In genomic region chr7:22677680-22678079, GRCh38 we compare ENCODE assay signal across 13 cellular contexts. TPM values are rescaled to one million over a fixed set of nuclear protein-coding genes. Genes with fewer than 3 reads are reported as not detected.
DNase-seq lines count a peak whose midpoint lies in the region; ATAC-seq and TF ChIP-seq lines count a peak whose summit lies in the region.
"Had no signal": no experiment of that assay in that cellular context is flagged by ENCODE, and none has a peak within 500 bp of the region (broad histone marks: within the 10 kb centered on the region; RNA-seq: fewer than 3 reads in every experiment).

No MANE protein-coding gene starts in this region.

- peaks cover 9% of the 10 kb centered on the region for H3K9me3 Mint-ChIP-seq in activated naive CD4-positive, alpha-beta T cell treated with anti-CD3 and anti-CD28 coated beads, Interleukin-2, amount 50 U/mL, for 24 hours
- no peaks in the 10 kb centered on the region for H3K9me3 Mint-ChIP-seq in activated naive CD8-positive, alpha-beta T cell treated with anti-CD3 and anti-CD28 coated beads, Interleukin-2, amount 50 U/mL, for 24 hours

- H3K4me1 Mint-ChIP-seq in activated naive CD4-positive, alpha-beta T cell treated with anti-CD3 and anti-CD28 coated beads, Interleukin-2, amount 50 U/mL, for 24 hours: peaks cover 80% of the 10 kb centered on the region
- peaks cover 62% of the 10 kb centered on the region for H3K4me1 Mint-ChIP-seq in activated naive CD8-positive, alpha-beta T cell treated with anti-CD3 and anti-CD28 coated beads, Interleukin-2, amount 50 U/mL, for 24 hours

- peak overlapping the region; percentile 87 for H3K27ac Mint-ChIP-seq in activated naive CD4-positive, alpha-beta T cell treated with anti-CD3 and anti-CD28 coated beads, Interleukin-2, amount 50 U/mL, for 24 hours
- peak overlapping the region; percentile 44 for H3K27ac Mint-ChIP-seq in activated naive CD8-positive, alpha-beta T cell treated with anti-CD3 and anti-CD28 coated beads, Interleukin-2, amount 50 U/mL, for 24 hours

- DNase-seq in activated naive CD4-positive, alpha-beta T cell (lab: John Stamatoyannopoulos, UW): no peak
- DNase-seq in activated naive CD8-positive, alpha-beta T cell treated with anti-CD3 and anti-CD28 coated beads, Interleukin-2, amount 50 U/mL, for 24 hours: no peak
- no peak for DNase-seq in upper lobe of right lung
- no peak for DNase-seq in iPS-NIHi11 (ENCODE audit: low spot score)
- DNase-seq: BE2C, NCI-H2081, retina had no signal

- H3K4me2 ChIP-seq in OCI-LY3 (ENCODE audit: low read length): peak overlapping the region; percentile 81

- H3K27ac ChIP-seq in OCI-LY3 (ENCODE audit: low read length) (peak overlapping the region; percentile 96), upper lobe of right lung (no peak overlapping the region)
- H3K27ac ChIP-seq: epithelial cell of prostate, vagina had no signal

- no peaks in the 10 kb centered on the region for H3K27me3 ChIP-seq in OCI-LY3 (ENCODE audit: low read depth, low read length)
- H3K27me3 ChIP-seq in upper lobe of right lung: no peaks in the 10 kb centered on the region
- H3K27me3 ChIP-seq: vagina had no signal

- H3K4me3 ChIP-seq in OCI-LY3 (ENCODE audit: low read length): peak overlapping the region; percentile 54
- H3K4me3 ChIP-seq in upper lobe of right lung: no peak overlapping the region
- H3K4me3 ChIP-seq: vagina had no signal

- peak overlapping the region; percentile 37; the same call in 1 of the 2 replicates for H3K9ac ChIP-seq in OCI-LY3 (ENCODE audit: low read length)

- H3K36me3 Mint-ChIP-seq in activated naive CD4-positive, alpha-beta T cell treated with anti-CD3 and anti-CD28 coated beads, Interleukin-2, amount 50 U/mL, for 24 hours: no peaks in the 10 kb centered on the region
- no peaks in the 10 kb centered on the region for H3K36me3 Mint-ChIP-seq in activated naive CD8-positive, alpha-beta T cell treated with anti-CD3 and anti-CD28 coated beads, Interleukin-2, amount 50 U/mL, for 24 hours (ENCODE audit: low read depth)

- peak; percentile 9 for ATAC-seq in activated naive CD8-positive, alpha-beta T cell treated with anti-CD3 and anti-CD28 coated beads, Interleukin-2, amount 50 U/mL, for 24 hours
- ATAC-seq in upper lobe of right lung: peak; percentile 55
- ATAC-seq in GM21529 (IDR thresholded peaks at IDR 0.05; ENCODE audit: unreplicated experiment): no peak
- ATAC-seq in HG03196 (IDR thresholded peaks at IDR 0.05; ENCODE audit: unreplicated experiment): no peak

- H2AFZ ChIP-seq in OCI-LY3 (ENCODE audit: low read depth, low read length): no peak overlapping the region

- H3K4me1 ChIP-seq in OCI-LY3 (ENCODE audit: low read length): peaks cover 67% of the 10 kb centered on the region
- peaks cover 18% of the 10 kb centered on the region for H3K4me1 ChIP-seq in upper lobe of right lung
- H3K4me1 ChIP-seq: BE2C, vagina had no signal

- peak overlapping the region; percentile 67 for H3K4me3 Mint-ChIP-seq in activated naive CD4-positive, alpha-beta T cell treated with anti-CD3 and anti-CD28 coated beads, Interleukin-2, amount 50 U/mL, for 24 hours
- H3K4me3 Mint-ChIP-seq in activated naive CD8-positive, alpha-beta T cell treated with anti-CD3 and anti-CD28 coated beads, Interleukin-2, amount 50 U/mL, for 24 hours: no peak overlapping the region

- no peaks in the 10 kb centered on the region for H3K27me3 Mint-ChIP-seq in activated naive CD4-positive, alpha-beta T cell treated with anti-CD3 and anti-CD28 coated beads, Interleukin-2, amount 50 U/mL, for 24 hours
- peaks cover 7% of the 10 kb centered on the region for H3K27me3 Mint-ChIP-seq in activated naive CD8-positive, alpha-beta T cell treated with anti-CD3 and anti-CD28 coated beads, Interleukin-2, amount 50 U/mL, for 24 hours

- H3K79me2 ChIP-seq in OCI-LY3 (ENCODE audit: low read length): peaks cover 100% of the 10 kb centered on the region

- TF ChIP-seq CTCF in OCI-LY3 (IDR thresholded peaks at IDR 0.05; ENCODE audit: low read depth, low read length) (no peak), upper lobe of right lung (IDR thresholded peaks at IDR 0.05) (no peak)

- intact Hi-C loops in upper lobe of right lung (cut with DNase I): no loop called here

- H4K20me1 ChIP-seq in OCI-LY3 (ENCODE audit: insufficient read depth, low read length): peaks cover 81% of the 10 kb centered on the region

- H3K36me3 ChIP-seq in OCI-LY3 (replicated peaks; ENCODE audit: low read depth, low read length) (peaks cover 30% of the 10 kb centered on the region), upper lobe of right lung (no peaks in the 10 kb centered on the region)
- H3K36me3 ChIP-seq: BE2C, vagina had no signal

- H3K9me3 ChIP-seq in OCI-LY3 (ENCODE audit: insufficient read depth, low read length) (no peaks in the 10 kb centered on the region), upper lobe of right lung (no peaks in the 10 kb centered on the region)
- H3K9me3 ChIP-seq: BE2C, vagina had no signal

RNA-seq across cellular contexts. Expression of gene IL6, which starts 49.3 kb away (rescaled TPM):
- total RNA-seq in upper lobe of right lung: 6.5 TPM

Comparison
In these comparisons a context has a peak if more than half of its experiments do, and no peak if none do; other contexts are left out.
1. ATAC-seq: peak in activated naive CD8-positive, alpha-beta T cell treated with anti-CD3 and anti-CD28 coated beads, Interleukin-2, amount 50 U/mL, for 24 hours (single experiment) and upper lobe of right lung (single experiment); none in GM21529 (single experiment) and HG03196 (single experiment).